In genomic region chr11:134394311-134394710, GRCh38 we compare ENCODE assay signal across 14 cellular contexts. TPM values are rescaled to one million over a fixed set of nuclear protein-coding genes. Genes with fewer than 3 reads are reported as not detected.
DNase-seq lines count a peak whose midpoint lies in the region; ATAC-seq and TF ChIP-seq lines count a peak whose summit lies in the region.
"Had no signal": no experiment of that assay in that cellular context is flagged by ENCODE, and none has a peak within 500 bp of the region (broad histone marks: within the 10 kb centered on the region; RNA-seq: fewer than 3 reads in every experiment).

No MANE protein-coding gene starts in this region.

- POLR2A ChIA-PET in activated CD8-positive, alpha-beta T cell treated with anti-CD3 and anti-CD28 coated beads, Interleukin-2, amount 10 ng/mL, durations not matched to agents 7 days and 5 days (lab: Charles Lee) = no interaction called here
- POLR2A ChIA-PET in GM10248 (lab: Yijun Ruan, JAX) = no interaction called here

- no peaks in the 10 kb centered on the region for H3K27me3 Mint-ChIP-seq in neural crest cell (ENCODE audit: low read depth)
- peaks cover 5% of the 10 kb centered on the region for H3K27me3 Mint-ChIP-seq in activated CD8-positive, alpha-beta T cell treated with anti-CD3 and anti-CD28 coated beads, Interleukin-2, amount 10 ng/mL, durations not matched to agents 7 days and 5 days (ENCODE audit: low read depth)

- peak overlapping the region; percentile 75 for H3K27ac Mint-ChIP-seq in neural crest cell (ENCODE audit: unreplicated experiment)
- no peak overlapping the region for H3K27ac Mint-ChIP-seq in activated CD8-positive, alpha-beta T cell treated with anti-CD3 and anti-CD28 coated beads, Interleukin-2, amount 10 ng/mL, durations not matched to agents 7 days and 5 days
- H3K27ac Mint-ChIP-seq: CD4-positive, alpha-beta memory T cell had no signal

- TF ChIP-seq CTCF in dorsolateral prefrontal cortex (IDR thresholded peaks at IDR 0.05 in 54 of 56, conservative IDR thresholded peaks at IDR 0.05 in 2 of 56; ENCODE audit: low read depth in 1 of 56, partially characterized antibody in 56 of 56) = no peak
- TF ChIP-seq CTCF in neural crest cell (conservative IDR thresholded peaks at IDR 0.05) = no peak
- TF ChIP-seq CTCF in GM10248 (IDR thresholded peaks at IDR 0.05; ENCODE audit: control extremely low read depth, extremely low read depth, low read depth, missing control alignments) = no peak

- H3K9me3 Mint-ChIP-seq in neural crest cell = no peaks in the 10 kb centered on the region
- no peaks in the 10 kb centered on the region for H3K9me3 Mint-ChIP-seq in activated CD8-positive, alpha-beta T cell treated with anti-CD3 and anti-CD28 coated beads, Interleukin-2, amount 10 ng/mL, durations not matched to agents 7 days and 5 days (ENCODE audit: insufficient read depth)

- no peaks in the 10 kb centered on the region for H3K36me3 Mint-ChIP-seq in neural crest cell (ENCODE audit: low read depth)
- no peaks in the 10 kb centered on the region for H3K36me3 Mint-ChIP-seq in activated CD8-positive, alpha-beta T cell treated with anti-CD3 and anti-CD28 coated beads, Interleukin-2, amount 10 ng/mL, durations not matched to agents 7 days and 5 days (ENCODE audit: low read depth)
- H3K36me3 Mint-ChIP-seq: CD4-positive, alpha-beta memory T cell had no signal

- DNase-seq in dorsolateral prefrontal cortex (no peak), neural crest cell (ENCODE audit: low read depth, low spot score) (no peak), UCSD-AML1 (lab: John Stamatoyannopoulos, UW; ENCODE audit: unreplicated experiment) (no peak), GM10248 (ENCODE audit: extremely low spot score) (no peak)
- no peak for DNase-seq in activated CD8-positive, alpha-beta T cell treated with anti-CD3 and anti-CD28 coated beads, Interleukin-2, amount 10 ng/mL, durations not matched to agents 7 days and 5 days
- DNase-seq: CD4-positive, alpha-beta memory T cell; DMS79; GM23248 had no signal

- no peaks in the 10 kb centered on the region for H3K27me3 ChIP-seq in dorsolateral prefrontal cortex
- H3K27me3 ChIP-seq: BE2C had no signal

- H3K4me3 ChIP-seq in dorsolateral prefrontal cortex = no peak overlapping the region
- H3K4me3 ChIP-seq: A549, GM23248 had no signal

- H3K27ac ChIP-seq in angular gyrus (ENCODE audit: low read depth, low read length) (peak overlapping the region; percentile 17), dorsolateral prefrontal cortex (peak overlapping the region in 57 of 59 donors; percentile 1 to 98 (median 75))
- H3K27ac ChIP-seq: A549, C4-2B, GM23248 had no signal

- H3K4me3 Mint-ChIP-seq in neural crest cell = no peak overlapping the region
- no peak overlapping the region for H3K4me3 Mint-ChIP-seq in activated CD8-positive, alpha-beta T cell treated with anti-CD3 and anti-CD28 coated beads, Interleukin-2, amount 10 ng/mL, durations not matched to agents 7 days and 5 days
- H3K4me3 Mint-ChIP-seq: CD4-positive, alpha-beta memory T cell had no signal

- no peak for ATAC-seq in activated CD8-positive, alpha-beta T cell treated with anti-CD3 and anti-CD28 coated beads, Interleukin-2, amount 10 ng/mL, durations not matched to agents 7 days and 5 days
- no peak for ATAC-seq in HG02571 (IDR thresholded peaks at IDR 0.05; ENCODE audit: unreplicated experiment)

- H3K4me1 Mint-ChIP-seq in neural crest cell = peaks cover 9% of the 10 kb centered on the region
- no peaks in the 10 kb centered on the region for H3K4me1 Mint-ChIP-seq in activated CD8-positive, alpha-beta T cell treated with anti-CD3 and anti-CD28 coated beads, Interleukin-2, amount 10 ng/mL, durations not matched to agents 7 days and 5 days (ENCODE audit: low read depth)

- CTCF ChIA-PET in activated CD8-positive, alpha-beta T cell treated with anti-CD3 and anti-CD28 coated beads, Interleukin-2, amount 10 ng/mL, durations not matched to agents 7 days and 5 days (lab: Charles Lee) = no interaction called here
- CTCF ChIA-PET in GM10248 (lab: Yijun Ruan, JAX) = no interaction called here

- intact Hi-C loops in dorsolateral prefrontal cortex (cut with DNase I) = loop anchor here (5.0 to 10.0 kb wide), 2 partner anchors 173 to 240 kb away; no protein-coding TSS in a partner anchor

RNA-seq across cellular contexts. Expression of gene B3GAT1, which starts 17.7 kb away (rescaled TPM):
- total RNA-seq in dorsolateral prefrontal cortex (100 to 1,000 TPM; 204 to 380 (median 266) TPM), neural crest cell (31.8 and 32.3 TPM in 2 replicates)
- under 1 TPM; 0.13 to 0.31 TPM for total RNA-seq in activated CD8-positive, alpha-beta T cell treated with anti-CD3 and anti-CD28 coated beads, Interleukin-2, amount 10 ng/mL, durations not matched to agents 7 days and 5 days
- total RNA-seq: G401, GM23248 had no signal

Comparison
In these comparisons a context has a peak if more than half of its experiments do, and no peak if none do; other contexts are left out.
1. RNA of gene B3GAT1, which starts 17.7 kb away (total RNA-seq): 204 to 380 TPM in dorsolateral prefrontal cortex and 31.8 to 32.3 TPM in neural crest cell; 0.13 to 0.31 TPM in activated CD8-positive, alpha-beta T cell treated with anti-CD3 and anti-CD28 coated beads, Interleukin-2, amount 10 ng/mL, durations not matched to agents 7 days and 5 days; every median in the first group is over 10 times any median in the second.